Comparison of ENCODE assay signal across 15 cellular contexts in the genomic region with DNA sequence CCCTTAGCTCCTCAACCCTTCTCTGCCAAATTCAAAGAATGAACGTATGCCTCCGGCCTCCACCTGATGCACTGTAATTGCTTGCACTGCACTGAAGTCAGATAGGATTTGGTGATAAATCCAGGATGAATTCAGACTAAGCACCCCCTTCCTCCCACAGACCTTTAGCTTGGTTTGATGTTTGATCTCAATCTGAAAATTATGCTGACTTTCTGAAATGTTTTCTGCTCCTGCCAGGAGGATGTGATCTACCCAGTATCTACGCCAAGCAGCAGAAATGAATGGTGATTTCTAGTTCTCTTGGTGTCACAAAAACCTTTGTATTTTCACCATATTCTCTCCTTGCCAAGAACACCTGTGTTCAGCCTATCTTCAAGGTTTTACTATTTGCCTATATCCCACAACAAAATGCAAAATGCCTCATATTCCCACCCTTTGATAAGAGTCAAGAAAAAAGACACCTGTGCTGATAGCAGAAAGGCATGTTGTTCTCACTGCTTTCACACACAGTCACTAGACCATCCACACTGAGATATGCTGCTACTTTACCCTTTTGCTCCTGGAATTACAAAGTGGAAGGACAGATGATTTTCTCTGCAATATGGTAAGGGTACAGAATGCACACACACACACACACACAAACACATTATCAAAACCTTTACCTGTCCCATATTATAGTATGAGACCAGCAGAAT. TPM values are rescaled to one million over a fixed set of nuclear protein-coding genes. Genes with fewer than 3 reads are reported as not detected.
A peak's percentile ranks its signal among the peaks of the same experiment; 100 is the strongest.
DNase-seq lines count a peak whose midpoint lies in the region; ATAC-seq lines count a peak whose summit lies in the region.
"Had no signal": no experiment of that assay in that cellular context is flagged by ENCODE, and none has a peak within 500 bp of the region (broad histone marks: within the 10 kb centered on the region; RNA-seq: fewer than 3 reads in every experiment).

No MANE protein-coding gene starts in this region.

- intact Hi-C loops in activated naive CD4-positive, alpha-beta T cell treated with anti-CD3 and anti-CD28 coated beads for 36 hours (cut with micrococcal nuclease) = no loop called here
- intact Hi-C loops in activated T-helper 1 cell treated with anti-CD3 and anti-CD28 coated beads, Interleukin-12 subunit alpha, Interleukin-12 subunit beta, Interleukin-2, Interleukin-4 antibody, amounts not matched to agents 30 ng/mL and 10 ng/mL and 1 ng/mL, durations not matched to agents 14 hours and 24 hours and 36 hours (cut with micrococcal nuclease) = no loop called here

- CTCF ChIA-PET in activated naive CD4-positive, alpha-beta T cell treated with anti-CD3 and anti-CD28 coated beads for 36 hours (lab: Charles Lee) = interaction anchor here (1.4 kb wide), 1 partner anchor 41 kb away, joined by 3 read pairs; no protein-coding TSS in a partner anchor

- no peaks in the 10 kb centered on the region for H3K27me3 Mint-ChIP-seq in activated naive CD4-positive, alpha-beta T cell treated with anti-CD3 and anti-CD28 coated beads for 36 hours (ENCODE audit: low read depth)
- no peaks in the 10 kb centered on the region for H3K27me3 Mint-ChIP-seq in activated T-helper 1 cell treated with anti-CD3 and anti-CD28 coated beads, Interleukin-12 subunit alpha, Interleukin-12 subunit beta, Interleukin-2, Interleukin-4 antibody, amounts not matched to agents 30 ng/mL and 10 ng/mL and 1 ng/mL, durations not matched to agents 14 hours and 24 hours and 36 hours (ENCODE audit: insufficient read depth)
- peaks cover 0 to 4% (median 0%) of the 10 kb centered on the region in 3 donors for H3K27me3 Mint-ChIP-seq in immature natural killer cell (ENCODE audit: low read depth in 3 of 3)
- H3K27me3 Mint-ChIP-seq: dendritic cell treated with granulocyte-macrophage colony-stimulating factor and Interleukin-4, amounts not matched to agents 40 ng/mL and 50 ng/mL, for 4 days had no signal

- H3K4me3 Mint-ChIP-seq in activated naive CD4-positive, alpha-beta T cell treated with anti-CD3 and anti-CD28 coated beads for 36 hours = peak overlapping the region; percentile 0
- H3K4me3 Mint-ChIP-seq in activated T-helper 1 cell treated with anti-CD3 and anti-CD28 coated beads, Interleukin-12 subunit alpha, Interleukin-12 subunit beta, Interleukin-2, Interleukin-4 antibody, amounts not matched to agents 30 ng/mL and 10 ng/mL and 1 ng/mL, durations not matched to agents 14 hours and 24 hours and 36 hours = peak overlapping the region; percentile 56
- peak overlapping the region; percentile 16 to 75 (median 56) for H3K4me3 Mint-ChIP-seq in immature natural killer cell
- H3K4me3 Mint-ChIP-seq: dendritic cell treated with granulocyte-macrophage colony-stimulating factor and Interleukin-4, amounts not matched to agents 40 ng/mL and 50 ng/mL, for 4 days; mesothelial cell of epicardium had no signal

- DNase-seq in activated naive CD4-positive, alpha-beta T cell treated with anti-CD3 and anti-CD28 coated beads for 36 hours = no peak
- DNase-seq in activated naive CD4-positive, alpha-beta T cell (lab: John Stamatoyannopoulos, UW) = no peak
- DNase-seq in activated T-helper 1 cell treated with anti-CD3 and anti-CD28 coated beads, Interleukin-12 subunit alpha, Interleukin-12 subunit beta, Interleukin-2, Interleukin-4 antibody, amounts not matched to agents 30 ng/mL and 10 ng/mL and 1 ng/mL, durations not matched to agents 14 hours and 24 hours and 36 hours (ENCODE audit: low spot score) = no peak
- no peak for DNase-seq in immature natural killer cell
- DNase-seq in A172 (ENCODE audit: low spot score) = no peak
- DNase-seq in SK-N-DZ (ENCODE audit: low spot score) = no peak
- DNase-seq: NCI-H1105 treated with DMSO at 0.1 percent for 48 hours, psoas muscle, tibial artery had no signal

- peak overlapping the region; percentile 10 for H3K27ac Mint-ChIP-seq in activated naive CD4-positive, alpha-beta T cell treated with anti-CD3 and anti-CD28 coated beads for 36 hours
- H3K27ac Mint-ChIP-seq in activated T-helper 1 cell treated with anti-CD3 and anti-CD28 coated beads, Interleukin-12 subunit alpha, Interleukin-12 subunit beta, Interleukin-2, Interleukin-4 antibody, amounts not matched to agents 30 ng/mL and 10 ng/mL and 1 ng/mL, durations not matched to agents 14 hours and 24 hours and 36 hours = peak overlapping the region; percentile 41
- peak overlapping the region; percentile 85 to 97 (median 92) for H3K27ac Mint-ChIP-seq in immature natural killer cell
- H3K27ac Mint-ChIP-seq: mesothelial cell of epicardium had no signal

- H3K27ac ChIP-seq in temporal lobe (ENCODE audit: low read depth, low read length) = peak overlapping the region; percentile 12
- H3K27ac ChIP-seq: ascending aorta, psoas muscle, SK-N-MC, tibial artery had no signal

- peaks cover 1% of the 10 kb centered on the region for H3K36me3 Mint-ChIP-seq in activated naive CD4-positive, alpha-beta T cell treated with anti-CD3 and anti-CD28 coated beads for 36 hours (ENCODE audit: low read depth)
- H3K36me3 Mint-ChIP-seq in activated T-helper 1 cell treated with anti-CD3 and anti-CD28 coated beads, Interleukin-12 subunit alpha, Interleukin-12 subunit beta, Interleukin-2, Interleukin-4 antibody, amounts not matched to agents 30 ng/mL and 10 ng/mL and 1 ng/mL, durations not matched to agents 14 hours and 24 hours and 36 hours (ENCODE audit: low read depth) = peaks cover 15% of the 10 kb centered on the region
- peaks cover 0 to 4% (median 4%) of the 10 kb centered on the region in 3 donors for H3K36me3 Mint-ChIP-seq in immature natural killer cell
- H3K36me3 Mint-ChIP-seq: mesothelial cell of epicardium had no signal

- no peak for ATAC-seq in GM19035 (IDR thresholded peaks at IDR 0.05; ENCODE audit: unreplicated experiment)
- ATAC-seq: psoas muscle had no signal

- no peaks in the 10 kb centered on the region for H3K9me3 Mint-ChIP-seq in activated naive CD4-positive, alpha-beta T cell treated with anti-CD3 and anti-CD28 coated beads for 36 hours
- no peaks in the 10 kb centered on the region for H3K9me3 Mint-ChIP-seq in activated T-helper 1 cell treated with anti-CD3 and anti-CD28 coated beads, Interleukin-12 subunit alpha, Interleukin-12 subunit beta, Interleukin-2, Interleukin-4 antibody, amounts not matched to agents 30 ng/mL and 10 ng/mL and 1 ng/mL, durations not matched to agents 14 hours and 24 hours and 36 hours
- H3K9me3 Mint-ChIP-seq in immature natural killer cell = no peaks in the 10 kb centered on the region
- H3K9me3 Mint-ChIP-seq: dendritic cell treated with granulocyte-macrophage colony-stimulating factor and Interleukin-4, amounts not matched to agents 40 ng/mL and 50 ng/mL, for 4 days; mesothelial cell of epicardium had no signal

- peaks cover 78% of the 10 kb centered on the region for H3K4me1 Mint-ChIP-seq in activated naive CD4-positive, alpha-beta T cell treated with anti-CD3 and anti-CD28 coated beads for 36 hours (ENCODE audit: low read depth)
- H3K4me1 Mint-ChIP-seq in activated T-helper 1 cell treated with anti-CD3 and anti-CD28 coated beads, Interleukin-12 subunit alpha, Interleukin-12 subunit beta, Interleukin-2, Interleukin-4 antibody, amounts not matched to agents 30 ng/mL and 10 ng/mL and 1 ng/mL, durations not matched to agents 14 hours and 24 hours and 36 hours (ENCODE audit: low read depth) = peaks cover 68% of the 10 kb centered on the region
- peaks cover 84 to 90% of the 10 kb centered on the region in 2 donors for H3K4me1 Mint-ChIP-seq in immature natural killer cell

RNA-seq across cellular contexts. Expression of gene RFFL, which starts 14.7 kb away (rescaled TPM):
- total RNA-seq in activated naive CD4-positive, alpha-beta T cell treated with anti-CD3 and anti-CD28 coated beads for 36 hours = 10 to 100 TPM; 17.8 to 18.2 TPM
- 28.1 and 28.2 TPM in 2 replicates for total RNA-seq in activated T-helper 1 cell treated with anti-CD3 and anti-CD28 coated beads, Interleukin-12 subunit alpha, Interleukin-12 subunit beta, Interleukin-2, Interleukin-4 antibody, amounts not matched to agents 30 ng/mL and 10 ng/mL and 1 ng/mL, durations not matched to agents 14 hours and 24 hours and 36 hours
- 10 to 100 TPM; 24.0 to 45.4 (median 34.0) TPM for polyA plus RNA-seq in immature natural killer cell
- total RNA-seq in temporal lobe = 7.1 TPM
- total RNA-seq in A172 (2014; rRNA removed; shearing (Covaris generic)) = 12.5 and 12.8 TPM in 2 replicates
- polyA plus RNA-seq in SK-N-DZ (2014; cell fraction: cytosol; rRNA removed) = 8.5 and 9.7 TPM in 2 replicates
- polyA plus RNA-seq in SK-N-DZ (2014; cell fraction: nucleus; rRNA removed) = 3.3 and 7.7 TPM in 2 replicates

Comparison
In these comparisons a context has a peak if more than half of its experiments do, and no peak if none do; other contexts are left out.
1. H3K27ac Mint-ChIP-seq: peak in every context shown above with its lines; median percentile 92 in immature natural killer cell; 41 in activated T-helper 1 cell treated with anti-CD3 and anti-CD28 coated beads, Interleukin-12 subunit alpha, Interleukin-12 subunit beta, Interleukin-2, Interleukin-4 antibody, amounts not matched to agents 30 ng/mL and 10 ng/mL and 1 ng/mL, durations not matched to agents 14 hours and 24 hours and 36 hours; 10 in activated naive CD4-positive, alpha-beta T cell treated with anti-CD3 and anti-CD28 coated beads for 36 hours.
2. H3K4me3 Mint-ChIP-seq: peak in every context shown above with its lines; median percentile 56 in activated T-helper 1 cell treated with anti-CD3 and anti-CD28 coated beads, Interleukin-12 subunit alpha, Interleukin-12 subunit beta, Interleukin-2, Interleukin-4 antibody, amounts not matched to agents 30 ng/mL and 10 ng/mL and 1 ng/mL, durations not matched to agents 14 hours and 24 hours and 36 hours; 56 in immature natural killer cell; 0 in activated naive CD4-positive, alpha-beta T cell treated with anti-CD3 and anti-CD28 coated beads for 36 hours.